ENCODE assay signal across 33 cellular contexts in the genomic region with DNA sequence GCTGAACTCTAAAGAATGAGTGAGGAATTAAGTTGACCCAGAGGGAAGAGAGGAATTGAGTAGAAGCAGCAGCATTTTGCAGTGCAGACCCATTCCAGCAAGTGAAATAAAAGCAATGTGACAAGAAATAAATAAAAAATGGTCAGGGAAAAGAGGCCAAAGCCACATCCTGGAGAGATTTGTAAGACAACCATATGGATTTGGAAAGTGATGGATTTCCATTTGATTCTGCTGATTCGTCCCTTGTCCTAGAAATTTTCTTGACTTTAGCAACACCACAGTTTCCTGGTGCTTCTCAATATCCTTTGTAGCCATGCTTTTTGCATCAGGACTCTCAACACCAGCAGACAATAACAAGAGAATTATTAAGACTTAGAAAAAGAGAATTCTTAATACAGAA.
"Had no signal": no experiment of that assay in that cellular context is flagged by ENCODE, and none has a peak within 500 bp of the region (broad histone marks: within the 10 kb centered on the region; RNA-seq: fewer than 3 reads in every experiment).

No MANE protein-coding gene starts in this region.

- H3K36me3 ChIP-seq: ascending aorta, esophagus muscularis mucosa, WERI-Rb-1 had no signal

- H3K27ac ChIP-seq: ascending aorta, body of pancreas, esophagus muscularis mucosa, WERI-Rb-1 had no signal

- H3K4me3 ChIP-seq: ascending aorta, body of pancreas, esophagus muscularis mucosa had no signal

- H3K27me3 ChIP-seq: ascending aorta, body of pancreas had no signal

- H3K9me3 Mint-ChIP-seq: activated CD4-positive, alpha-beta memory T cell treated with anti-CD3 and anti-CD28 coated beads for 36 hours; activated naive CD4-positive, alpha-beta T cell treated with anti-CD3 and anti-CD28 coated beads for 36 hours; activated naive CD4-positive, alpha-beta T cell treated with anti-CD3 and anti-CD28 coated beads, Interleukin-2, amount 50 U/mL, for 24 hours; activated naive CD8-positive, alpha-beta T cell treated with anti-CD3 and anti-CD28 coated beads for 36 hours; activated T-helper 1 cell treated with anti-CD3 and anti-CD28 coated beads, Interleukin-12 subunit alpha, Interleukin-12 subunit beta, Interleukin-2, Interleukin-4 antibody, amounts not matched to agents 30 ng/mL and 10 ng/mL and 1 ng/mL, durations not matched to agents 14 hours and 24 hours and 36 hours; activated T-helper 2 cell treated with anti-CD3 and anti-CD28 coated beads, Interferon-gamma antibody, Interleukin-2, Interleukin-4, amounts not matched to agents 10 μg/mL and 5 μg/mL and 100 μg/mL, durations not matched to agents 14 hours and 24 hours and 36 hours; T-helper 2 cell treated with Interferon-gamma antibody and Interleukin-4, amounts not matched to agents 5 μg/mL and 100 μg/mL, for 36 hours had no signal

- H3K4me1 ChIP-seq: ascending aorta, body of pancreas had no signal

- DNase-seq: activated B cell treated with CpG ODN at 0.5 μM for 24 hours; activated CD4-positive, alpha-beta memory T cell treated with anti-CD3 and anti-CD28 coated beads for 36 hours; activated CD4-positive, alpha-beta T cell treated with anti-CD3 and anti-CD28 coated beads, Interleukin-2, amount 10 ng/mL, durations not matched to agents 24 days and 14 days; activated CD8-positive, alpha-beta memory T cell treated with anti-CD3 and anti-CD28 coated beads, Interleukin-2, amount 10 ng/mL, durations not matched to agents 7 days and 5 days; activated CD8-positive, alpha-beta memory T cell treated with anti-CD3 and anti-CD28 coated beads, Interleukin-2, amount 50 U/mL, for 4 hours; activated CD8-positive, alpha-beta T cell treated with anti-CD3 and anti-CD28 coated beads, Interleukin-2, amount 10 ng/mL, durations not matched to agents 7 days and 5 days; activated effector memory CD4-positive, alpha-beta T cell treated with anti-CD3 and anti-CD28 coated beads, Interleukin-2, amount 50 U/mL, for 16 hours; activated naive CD4-positive, alpha-beta T cell treated with anti-CD3 and anti-CD28 coated beads for 36 hours; activated naive CD8-positive, alpha-beta T cell treated with anti-CD3 and anti-CD28 coated beads for 36 hours; activated naive CD8-positive, alpha-beta T cell treated with anti-CD3 and anti-CD28 coated beads, Interleukin-2, amount 50 U/mL, for 24 hours; activated T-cell treated with anti-CD3 and anti-CD28 coated beads, Interleukin-2, amount 50 U/mL, for 1 hour; activated T-cell treated with anti-CD3 and anti-CD28 coated beads, Interleukin-2, amount 50 U/mL, for 48 hours; body of pancreas; caudate nucleus; cortex of kidney; dermis blood vessel endothelial cell; effector CD4-positive, alpha-beta T cell; effector memory CD8-positive, alpha-beta T cell; erythroblast; head of caudate nucleus; hippocampal formation; T-helper 1 cell; T-helper 17 cell; T1000; WERI-Rb-1 had no signal

- H3K4me1 Mint-ChIP-seq: activated CD4-positive, alpha-beta T cell treated with anti-CD3 and anti-CD28 coated beads, Interleukin-2, amount 10 ng/mL, durations not matched to agents 24 days and 14 days; activated CD8-positive, alpha-beta memory T cell treated with anti-CD3 and anti-CD28 coated beads, Interleukin-2, amount 10 ng/mL, durations not matched to agents 7 days and 5 days; activated naive CD4-positive, alpha-beta T cell treated with anti-CD3 and anti-CD28 coated beads, Interleukin-2, amount 50 U/mL, for 24 hours; activated naive CD8-positive, alpha-beta T cell treated with anti-CD3 and anti-CD28 coated beads for 36 hours; T-helper 17 cell had no signal

- FAIRE-seq: colon, frontal cortex had no signal

- H3K9me3 ChIP-seq: ascending aorta, body of pancreas, esophagus muscularis mucosa had no signal

- H3K27ac Mint-ChIP-seq: activated B cell treated with CpG ODN at 0.5 μM for 24 hours; activated CD4-positive, alpha-beta memory T cell treated with anti-CD3 and anti-CD28 coated beads for 36 hours; activated CD4-positive, alpha-beta T cell treated with anti-CD3 and anti-CD28 coated beads, Interleukin-2, amount 10 ng/mL, durations not matched to agents 24 days and 14 days; activated CD8-positive, alpha-beta memory T cell treated with anti-CD3 and anti-CD28 coated beads, Interleukin-2, amount 10 ng/mL, durations not matched to agents 7 days and 5 days; activated CD8-positive, alpha-beta T cell treated with anti-CD3 and anti-CD28 coated beads, Interleukin-2, amount 10 ng/mL, durations not matched to agents 7 days and 5 days; activated naive CD4-positive, alpha-beta T cell treated with anti-CD3 and anti-CD28 coated beads for 36 hours; activated naive CD4-positive, alpha-beta T cell treated with anti-CD3 and anti-CD28 coated beads, Interleukin-2, amount 50 U/mL, for 24 hours; activated naive CD8-positive, alpha-beta T cell treated with anti-CD3 and anti-CD28 coated beads for 36 hours; activated naive CD8-positive, alpha-beta T cell treated with anti-CD3 and anti-CD28 coated beads, Interleukin-2, amount 50 U/mL, for 24 hours; activated T-helper 1 cell treated with anti-CD3 and anti-CD28 coated beads, Interleukin-12 subunit alpha, Interleukin-12 subunit beta, Interleukin-2, Interleukin-4 antibody, amounts not matched to agents 30 ng/mL and 10 ng/mL and 1 ng/mL, durations not matched to agents 14 hours and 24 hours and 36 hours; activated T-helper 2 cell treated with anti-CD3 and anti-CD28 coated beads, Interferon-gamma antibody, Interleukin-2, Interleukin-4, amounts not matched to agents 10 μg/mL and 5 μg/mL and 100 μg/mL, durations not matched to agents 14 hours and 24 hours and 36 hours; effector memory CD8-positive, alpha-beta T cell; T-helper 17 cell; T-helper 2 cell treated with Interferon-gamma antibody and Interleukin-4, amounts not matched to agents 5 μg/mL and 100 μg/mL, for 36 hours had no signal

- H3K4me3 Mint-ChIP-seq: activated B cell treated with CpG ODN at 0.5 μM for 24 hours; activated CD4-positive, alpha-beta memory T cell treated with anti-CD3 and anti-CD28 coated beads for 36 hours; activated CD4-positive, alpha-beta T cell treated with anti-CD3 and anti-CD28 coated beads, Interleukin-2, amount 10 ng/mL, durations not matched to agents 24 days and 14 days; activated CD8-positive, alpha-beta memory T cell treated with anti-CD3 and anti-CD28 coated beads, Interleukin-2, amount 10 ng/mL, durations not matched to agents 7 days and 5 days; activated CD8-positive, alpha-beta T cell treated with anti-CD3 and anti-CD28 coated beads, Interleukin-2, amount 10 ng/mL, durations not matched to agents 7 days and 5 days; activated naive CD4-positive, alpha-beta T cell treated with anti-CD3 and anti-CD28 coated beads for 36 hours; activated naive CD4-positive, alpha-beta T cell treated with anti-CD3 and anti-CD28 coated beads, Interleukin-2, amount 50 U/mL, for 24 hours; activated naive CD8-positive, alpha-beta T cell treated with anti-CD3 and anti-CD28 coated beads for 36 hours; activated naive CD8-positive, alpha-beta T cell treated with anti-CD3 and anti-CD28 coated beads, Interleukin-2, amount 50 U/mL, for 24 hours; activated T-helper 1 cell treated with anti-CD3 and anti-CD28 coated beads, Interleukin-12 subunit alpha, Interleukin-12 subunit beta, Interleukin-2, Interleukin-4 antibody, amounts not matched to agents 30 ng/mL and 10 ng/mL and 1 ng/mL, durations not matched to agents 14 hours and 24 hours and 36 hours; effector memory CD8-positive, alpha-beta T cell; T-helper 17 cell; T-helper 2 cell treated with Interferon-gamma antibody and Interleukin-4, amounts not matched to agents 5 μg/mL and 100 μg/mL, for 36 hours had no signal

- H3K36me3 Mint-ChIP-seq: activated CD4-positive, alpha-beta memory T cell treated with anti-CD3 and anti-CD28 coated beads for 36 hours; activated CD8-positive, alpha-beta memory T cell treated with anti-CD3 and anti-CD28 coated beads, Interleukin-2, amount 10 ng/mL, durations not matched to agents 7 days and 5 days; activated naive CD4-positive, alpha-beta T cell treated with anti-CD3 and anti-CD28 coated beads, Interleukin-2, amount 50 U/mL, for 24 hours; activated naive CD8-positive, alpha-beta T cell treated with anti-CD3 and anti-CD28 coated beads for 36 hours had no signal
